11 cellular contexts compared by ENCODE assay signal in genomic region chr10:33237736-33238624, GRCh38.
DNase-seq lines count a peak whose midpoint lies in the region; ATAC-seq and TF ChIP-seq lines count a peak whose summit lies in the region.
"Had no signal": no experiment of that assay in that cellular context is flagged by ENCODE, and none has a peak within 500 bp of the region (broad histone marks: within the 10 kb centered on the region; RNA-seq: fewer than 3 reads in every experiment).

No MANE protein-coding gene starts in this region.

- no peak for TF ChIP-seq EP300 in esophagus muscularis mucosa (IDR thresholded peaks at IDR 0.05)

- intact Hi-C loops in esophagus muscularis mucosa (cut with DNase I): loop anchor here (5.0 kb wide), 1 partner anchor 41 kb away; no protein-coding TSS in a partner anchor

- no peaks in the 10 kb centered on the region for H3K9me3 Mint-ChIP-seq in progenitor cell of endocrine pancreas (ENCODE audit: low read depth)

- no peak overlapping the region for H3K4me3 Mint-ChIP-seq in progenitor cell of endocrine pancreas (ENCODE audit: low read depth)

- no peak for ATAC-seq in HG03460 (IDR thresholded peaks at IDR 0.05; ENCODE audit: unreplicated experiment)
- ATAC-seq: body of pancreas had no signal

- H3K9me3 ChIP-seq in esophagus muscularis mucosa: no peaks in the 10 kb centered on the region
- H3K9me3 ChIP-seq: body of pancreas had no signal

- CTCF ChIA-PET in RWPE1 (lab: Yijun Ruan, JAX): interaction anchor here (0.7 kb wide), 1 partner anchor 122 kb away, joined by 5 read pairs; no protein-coding TSS in a partner anchor

- POLR2A ChIA-PET in RWPE1 (lab: Yijun Ruan, JAX; ENCODE audit: low non-redundant PET): no interaction called here

- no peak for TF ChIP-seq POLR2A in esophagus muscularis mucosa (IDR thresholded peaks at IDR 0.05; ENCODE audit: low read depth)

- DNase-seq in GM03348 (ENCODE audit: low spot score) (peak; percentile 88), RWPE1 (ENCODE audit: low spot score) (peak; percentile 89), esophagus muscularis mucosa (ENCODE audit: extremely low spot score) (peak; percentile 72), progenitor cell of endocrine pancreas (ENCODE audit: low spot score, unreplicated experiment) (no peak), NCI-H1417 treated with DMSO at 0.1 percent for 48 hours (lab: John Stamatoyannopoulos, UW) (no peak), NCI-H510A (lab: John Stamatoyannopoulos, UW) (no peak), T-helper 2 cell (no peak)
- DNase-seq: activated CD4-positive, alpha-beta T cell treated with anti-CD3 and anti-CD28 coated beads, Interleukin-2, amount 50 U/mL, for 4 hours; body of pancreas; GF-D8 had no signal

- 80% methylated on average over 8 of the region's 8 CpGs for WGBS in esophagus muscularis mucosa

- H3K36me3 Mint-ChIP-seq in progenitor cell of endocrine pancreas (ENCODE audit: insufficient read depth): peaks cover 3% of the 10 kb centered on the region

- no peaks in the 10 kb centered on the region for H3K27me3 Mint-ChIP-seq in progenitor cell of endocrine pancreas

- no peak for TF ChIP-seq CTCF in RWPE1 (conservative IDR thresholded peaks at IDR 0.05; ENCODE audit: low read depth)
- no peak for TF ChIP-seq CTCF in esophagus muscularis mucosa (IDR thresholded peaks at IDR 0.05)
- no peak for TF ChIP-seq CTCF in progenitor cell of endocrine pancreas (IDR thresholded peaks at IDR 0.05; ENCODE audit: unreplicated experiment)

- peak overlapping the region; percentile 18 for H3K27ac Mint-ChIP-seq in progenitor cell of endocrine pancreas

- peaks cover 68% of the 10 kb centered on the region for H3K4me1 Mint-ChIP-seq in progenitor cell of endocrine pancreas (ENCODE audit: low read depth)

- H3K4me1 ChIP-seq in esophagus muscularis mucosa: peaks cover 42 to 48% (median 42%) of the 10 kb centered on the region in 4 donors
- H3K4me1 ChIP-seq: body of pancreas had no signal

- no peaks in the 10 kb centered on the region for H3K27me3 ChIP-seq in esophagus muscularis mucosa
- H3K27me3 ChIP-seq: body of pancreas had no signal

- H3K27ac ChIP-seq in RWPE1 (peak overlapping the region; percentile 76), esophagus muscularis mucosa (replicated peaks in 1 of 4) (no peak overlapping the region)
- H3K27ac ChIP-seq: body of pancreas had no signal

- H3K4me3 ChIP-seq in esophagus muscularis mucosa: no peak overlapping the region
- H3K4me3 ChIP-seq: body of pancreas had no signal

- peaks cover 0 to 17% (median 5%) of the 10 kb centered on the region in 4 donors for H3K36me3 ChIP-seq in esophagus muscularis mucosa

Comparison
In these comparisons a context has a peak if more than half of its experiments do, and no peak if none do; other contexts are left out.
1. DNase-seq: peak in GM03348 (single experiment), RWPE1 (single experiment) and esophagus muscularis mucosa (single experiment); none in progenitor cell of endocrine pancreas (single experiment), NCI-H1417 treated with DMSO at 0.1 percent for 48 hours (single experiment), NCI-H510A (single experiment) and T-helper 2 cell (0 of 5).